1 cellular context compared by ENCODE assay signal in genomic region chr2:98560256-98560771, GRCh38.
TF ChIP-seq lines count a peak whose summit lies in the region.

No MANE protein-coding gene starts in this region.

TF ChIP-seq in HepG2, 621 proteins besides CTCF, POLR2A, EP300 and RAD21:
- TF ChIP-seq NFYC (CRISPR knock-in tag; IDR thresholded peaks at IDR 0.05) (no peak), ISL2 (CRISPR knock-in tag; IDR thresholded peaks at IDR 0.05) (no peak), ZNF432 (CRISPR knock-in tag; IDR thresholded peaks at IDR 0.05; ENCODE audit: borderline replicate concordance) (no peak), ZBTB8A (CRISPR knock-in tag; IDR thresholded peaks at IDR 0.05; ENCODE audit: borderline replicate concordance, low read depth) (no peak), TCF7L2 (IDR thresholded peaks at IDR 0.05; ENCODE audit: low read depth, low read length) (no peak), NR2F6 (IDR thresholded peaks at IDR 0.05) (no peak), NR2F6 (CRISPR knock-in tag; IDR thresholded peaks at IDR 0.05) (no peak), PLSCR1 (CRISPR knock-in tag; IDR thresholded peaks at IDR 0.05; ENCODE audit: borderline replicate concordance) (no peak), ZNF446 (CRISPR knock-in tag; IDR thresholded peaks at IDR 0.05) (no peak), ZNF879 (CRISPR knock-in tag; IDR thresholded peaks at IDR 0.05) (no peak), ZNF782 (CRISPR knock-in tag; IDR thresholded peaks at IDR 0.05; ENCODE audit: borderline replicate concordance) (no peak), ZNF609 (CRISPR knock-in tag; IDR thresholded peaks at IDR 0.05; ENCODE audit: borderline replicate concordance) (no peak), SMC3 (IDR thresholded peaks at IDR 0.05; ENCODE audit: low read length) (no peak), ZNF142 (CRISPR knock-in tag; IDR thresholded peaks at IDR 0.05) (no peak), PCBP2 (optimal IDR thresholded peaks at IDR 0.05; ENCODE audit: low read depth, low read length, poor library complexity, severe bottlenecking) (no peak)
